1 cellular context compared by ENCODE assay signal in the genomic region with DNA sequence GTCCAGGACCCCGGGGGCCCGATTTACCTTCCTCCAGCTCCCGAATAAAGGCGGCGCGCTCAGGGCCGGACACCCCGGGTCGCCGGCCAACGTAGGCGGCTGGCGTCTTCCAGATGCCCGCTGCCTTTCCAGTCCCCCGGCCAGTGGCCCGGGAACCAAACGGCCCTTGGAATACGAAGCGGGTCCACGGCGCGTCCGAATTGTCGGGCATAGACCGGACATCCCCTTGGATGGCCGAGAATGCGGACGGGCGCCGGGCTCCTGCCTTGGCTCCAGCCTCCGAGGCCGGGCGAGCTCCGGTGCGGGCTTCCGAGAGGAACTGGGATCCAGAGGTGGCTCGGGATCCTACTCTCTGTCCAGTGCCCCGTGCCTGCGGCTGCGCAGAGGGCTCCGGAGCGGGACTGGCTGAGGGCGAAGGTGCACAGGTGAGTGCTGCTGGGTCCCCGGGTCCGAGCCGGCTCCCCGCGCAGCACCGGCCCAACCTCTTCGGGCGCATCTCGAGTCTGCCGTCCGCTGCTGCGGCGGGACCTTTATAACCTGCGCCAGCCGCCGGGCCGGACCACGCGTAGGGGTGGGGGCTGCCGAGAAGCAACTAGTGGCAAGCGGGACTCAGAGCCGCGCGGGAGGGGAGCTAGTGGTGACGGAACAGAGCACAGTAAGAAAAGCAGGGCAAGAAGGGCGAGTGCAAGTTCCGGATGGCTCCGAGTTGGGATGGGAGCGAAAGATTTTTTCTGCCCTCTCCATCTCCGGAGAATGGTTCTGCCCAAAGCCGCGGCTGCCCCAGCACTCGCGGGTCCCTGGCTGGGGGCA.
TF ChIP-seq lines count a peak whose summit lies in the region.

A gene with protein sequence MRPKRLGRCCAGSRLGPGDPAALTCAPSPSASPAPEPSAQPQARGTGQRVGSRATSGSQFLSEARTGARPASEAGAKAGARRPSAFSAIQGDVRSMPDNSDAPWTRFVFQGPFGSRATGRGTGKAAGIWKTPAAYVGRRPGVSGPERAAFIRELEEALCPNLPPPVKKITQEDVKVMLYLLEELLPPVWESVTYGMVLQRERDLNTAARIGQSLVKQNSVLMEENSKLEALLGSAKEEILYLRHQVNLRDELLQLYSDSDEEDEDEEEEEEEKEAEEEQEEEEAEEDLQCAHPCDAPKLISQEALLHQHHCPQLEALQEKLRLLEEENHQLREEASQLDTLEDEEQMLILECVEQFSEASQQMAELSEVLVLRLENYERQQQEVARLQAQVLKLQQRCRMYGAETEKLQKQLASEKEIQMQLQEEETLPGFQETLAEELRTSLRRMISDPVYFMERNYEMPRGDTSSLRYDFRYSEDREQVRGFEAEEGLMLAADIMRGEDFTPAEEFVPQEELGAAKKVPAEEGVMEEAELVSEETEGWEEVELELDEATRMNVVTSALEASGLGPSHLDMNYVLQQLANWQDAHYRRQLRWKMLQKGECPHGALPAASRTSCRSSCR (minus strand): TSS at position 505 of the 810 bp plus-strand sequence. CDS start 9 bp downstream, at position 496.

TF ChIP-seq in HEK293, 187 proteins besides CTCF, POLR2A, EP300 and RAD21 (continued from another document):
- TF ChIP-seq, protein P1, sequence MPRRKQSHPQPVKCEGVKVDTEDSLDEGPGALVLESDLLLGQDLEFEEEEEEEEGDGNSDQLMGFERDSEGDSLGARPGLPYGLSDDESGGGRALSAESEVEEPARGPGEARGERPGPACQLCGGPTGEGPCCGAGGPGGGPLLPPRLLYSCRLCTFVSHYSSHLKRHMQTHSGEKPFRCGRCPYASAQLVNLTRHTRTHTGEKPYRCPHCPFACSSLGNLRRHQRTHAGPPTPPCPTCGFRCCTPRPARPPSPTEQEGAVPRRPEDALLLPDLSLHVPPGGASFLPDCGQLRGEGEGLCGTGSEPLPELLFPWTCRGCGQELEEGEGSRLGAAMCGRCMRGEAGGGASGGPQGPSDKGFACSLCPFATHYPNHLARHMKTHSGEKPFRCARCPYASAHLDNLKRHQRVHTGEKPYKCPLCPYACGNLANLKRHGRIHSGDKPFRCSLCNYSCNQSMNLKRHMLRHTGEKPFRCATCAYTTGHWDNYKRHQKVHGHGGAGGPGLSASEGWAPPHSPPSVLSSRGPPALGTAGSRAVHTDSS (tag by site-specific recombination; IDR thresholded peaks at IDR 0.05) = no peak
- TF ChIP-seq ZNF529 (tag by site-specific recombination; IDR thresholded peaks at IDR 0.05; ENCODE audit: insufficient replicate concordance) (no peak), BCL11B (tag by site-specific recombination; IDR thresholded peaks at IDR 0.05; ENCODE audit: low read depth) (no peak), ZNF138 (tag by site-specific recombination; IDR thresholded peaks at IDR 0.05; ENCODE audit: borderline replicate concordance) (no peak), ZBTB26 (tag by site-specific recombination; optimal IDR thresholded peaks at IDR 0.05) (peak; percentile 60), ZNF560 (tag by site-specific recombination; IDR thresholded peaks at IDR 0.05; ENCODE audit: borderline replicate concordance) (no peak), RBAK (tag by site-specific recombination; IDR thresholded peaks at IDR 0.05) (no peak), ZNF354C (tag by site-specific recombination; IDR thresholded peaks at IDR 0.05; ENCODE audit: borderline replicate concordance, low read depth) (no peak), ZNF121 (tag by site-specific recombination; IDR thresholded peaks at IDR 0.05) (peak; percentile 92), ZNF174 (tag by site-specific recombination; IDR thresholded peaks at IDR 0.05) (no peak), ZBTB8A (tag by site-specific recombination; IDR thresholded peaks at IDR 0.05) (no peak), ZNF747 (tag by site-specific recombination; IDR thresholded peaks at IDR 0.05) (no peak), ZNF600 (tag by site-specific recombination; IDR thresholded peaks at IDR 0.05) (peak; percentile 65; the same call in 1 of the 2 replicates), OSR2 (tag by site-specific recombination; IDR thresholded peaks at IDR 0.05) (no peak), ZNF266 (tag by site-specific recombination; IDR thresholded peaks at IDR 0.05; ENCODE audit: low read depth) (no peak), INSM2 (tag by site-specific recombination; IDR thresholded peaks at IDR 0.05) (no peak), ZNF211 (tag by site-specific recombination; IDR thresholded peaks at IDR 0.05; ENCODE audit: low read depth) (no peak), ZBTB1 (tag by site-specific recombination; IDR thresholded peaks at IDR 0.05) (no peak), ZNF184 (tag by site-specific recombination; IDR thresholded peaks at IDR 0.05) (no peak), AEBP2 (tag by site-specific recombination; IDR thresholded peaks at IDR 0.05; ENCODE audit: borderline replicate concordance) (no peak), SP3 (tag by site-specific recombination; IDR thresholded peaks at IDR 0.05) (peak; percentile 35), MYNN (tag by site-specific recombination; IDR thresholded peaks at IDR 0.05; ENCODE audit: borderline replicate concordance) (no peak), ZNF518A (tag by site-specific recombination; conservative IDR thresholded peaks at IDR 0.05; ENCODE audit: low read depth) (no peak), ZFP69B (tag by site-specific recombination; IDR thresholded peaks at IDR 0.05) (no peak; the same call in 1 of the 2 replicates), ZNF558 (tag by site-specific recombination; IDR thresholded peaks at IDR 0.05) (no peak), ZNF549 (tag by site-specific recombination; IDR thresholded peaks at IDR 0.05) (no peak)
